In genomic region chr19:35844482-35845214, GRCh38 we compare ENCODE assay signal across 16 cellular contexts. TPM values are rescaled to one million over a fixed set of nuclear protein-coding genes. Genes with fewer than 3 reads are reported as not detected.
DNase-seq lines count a peak whose midpoint lies in the region; ATAC-seq and TF ChIP-seq lines count a peak whose summit lies in the region.
"Had no signal": no experiment of that assay in that cellular context is flagged by ENCODE, and none has a peak within 500 bp of the region (broad histone marks: within the 10 kb centered on the region; RNA-seq: fewer than 3 reads in every experiment).

No MANE protein-coding gene starts in this region.

- H3K79me2 ChIP-seq in smooth muscle cell (ENCODE audit: low read depth), result no peaks in the 10 kb centered on the region

- H3K36me3 ChIP-seq in smooth muscle cell (ENCODE audit: low read depth), result no peaks in the 10 kb centered on the region
- H3K36me3 ChIP-seq: cardiac muscle cell, upper lobe of left lung had no signal

- H3K27ac Mint-ChIP-seq in activated CD4-positive, alpha-beta T cell treated with anti-CD3 and anti-CD28 coated beads, Interleukin-2, amount 10 ng/mL, durations not matched to agents 7 days and 5 days, result no peak overlapping the region
- H3K27ac Mint-ChIP-seq in activated CD4-positive, alpha-beta memory T cell treated with anti-CD3 and anti-CD28 coated beads, Interleukin-2, amount 10 ng/mL, durations not matched to agents 7 days and 5 days, result no peak overlapping the region

- no peak for DNase-seq in activated CD4-positive, alpha-beta T cell treated with anti-CD3 and anti-CD28 coated beads, Interleukin-2, amount 10 ng/mL, durations not matched to agents 7 days and 5 days
- DNase-seq in activated CD4-positive, alpha-beta T cell treated with anti-CD3 and anti-CD28 coated beads for 1 hour, result no peak
- DNase-seq in activated CD4-positive, alpha-beta memory T cell treated with anti-CD3 and anti-CD28 coated beads, Interleukin-2, amount 10 ng/mL, durations not matched to agents 7 days and 5 days, result no peak
- DNase-seq in smooth muscle cell (lab: John Stamatoyannopoulos, UW; ENCODE audit: unreplicated experiment), result no peak
- DNase-seq in HCEC 1CT, result no peak
- no peak for DNase-seq in stimulated activated CD4-positive, alpha-beta T cell treated with anti-CD3 and anti-CD28 coated beads, Interleukin-4, amount 100 ng/mL, for 1 hour
- DNase-seq: DMS79 treated with DMSO at 0.1 percent for 48 hours, NCI-H1092 had no signal

- CTCF ChIA-PET in activated CD4-positive, alpha-beta T cell treated with anti-CD3 and anti-CD28 coated beads, Interleukin-2, amount 10 ng/mL, durations not matched to agents 7 days and 5 days (lab: Charles Lee), result interaction anchor here (1.0 kb wide), 1 partner anchor 102 kb away, joined by 3 read pairs; no protein-coding TSS in a partner anchor
- CTCF ChIA-PET in activated CD4-positive, alpha-beta memory T cell treated with anti-CD3 and anti-CD28 coated beads, Interleukin-2, amount 10 ng/mL, durations not matched to agents 7 days and 5 days (lab: Charles Lee), result no interaction called here

- H3F3A ChIP-seq in smooth muscle cell (ENCODE audit: low read depth), result no peaks in the 10 kb centered on the region

- H3K4me1 ChIP-seq in smooth muscle cell (ENCODE audit: low read depth), result no peaks in the 10 kb centered on the region

- no peaks in the 10 kb centered on the region for H4K20me1 ChIP-seq in smooth muscle cell (ENCODE audit: low read depth)

- H3K9ac ChIP-seq in smooth muscle cell (ENCODE audit: low read depth), result no peak overlapping the region

- WGBS in smooth muscle cell (ENCODE audit: low lambda C conversion rate), result 69% methylated on average over 16 of the region's 16 CpGs

- H2AFZ ChIP-seq in smooth muscle cell (ENCODE audit: low read depth), result no peak overlapping the region
- H2AFZ ChIP-seq: PC-9 had no signal

- H3K9me3 Mint-ChIP-seq in activated CD4-positive, alpha-beta T cell treated with anti-CD3 and anti-CD28 coated beads, Interleukin-2, amount 10 ng/mL, durations not matched to agents 7 days and 5 days, result peaks cover 3% of the 10 kb centered on the region
- no peaks in the 10 kb centered on the region for H3K9me3 Mint-ChIP-seq in activated CD4-positive, alpha-beta memory T cell treated with anti-CD3 and anti-CD28 coated beads, Interleukin-2, amount 10 ng/mL, durations not matched to agents 7 days and 5 days

- peaks cover 74% of the 10 kb centered on the region for H3K27me3 ChIP-seq in smooth muscle cell (ENCODE audit: low read depth)

- ATAC-seq in GM19395 (IDR thresholded peaks at IDR 0.05; ENCODE audit: unreplicated experiment), result no peak

- peaks cover 17% of the 10 kb centered on the region for H3K4me1 Mint-ChIP-seq in activated CD4-positive, alpha-beta T cell treated with anti-CD3 and anti-CD28 coated beads, Interleukin-2, amount 10 ng/mL, durations not matched to agents 7 days and 5 days
- H3K4me1 Mint-ChIP-seq in activated CD4-positive, alpha-beta memory T cell treated with anti-CD3 and anti-CD28 coated beads, Interleukin-2, amount 10 ng/mL, durations not matched to agents 7 days and 5 days, result peaks cover 16% of the 10 kb centered on the region

- H3K9me3 ChIP-seq in iPS-18c (ENCODE audit: control insufficient read depth, insufficient read depth, low read length) (no peaks in the 10 kb centered on the region), smooth muscle cell (replicated peaks; ENCODE audit: low read depth) (no peaks in the 10 kb centered on the region)
- H3K9me3 ChIP-seq: upper lobe of left lung had no signal

- no peak for TF ChIP-seq CTCF in smooth muscle cell (IDR thresholded peaks at IDR 0.05; ENCODE audit: borderline replicate concordance, insufficient read depth, poor library complexity, severe bottlenecking)

- H3K27ac ChIP-seq in smooth muscle cell (ENCODE audit: low read depth), result no peak overlapping the region
- H3K27ac ChIP-seq: cardiac muscle cell, PC-9, upper lobe of left lung had no signal

- H3K4me3 ChIP-seq in iPS-18c (ENCODE audit: insufficient read depth, low read depth, low read length) (peak overlapping the region; percentile 45; the same call in 1 of the 2 replicates), smooth muscle cell (no peak overlapping the region)
- H3K4me3 ChIP-seq: PC-9 had no signal

- H3K4me2 ChIP-seq in smooth muscle cell, result peak overlapping the region; percentile 74
- H3K4me2 ChIP-seq: PC-9 had no signal

- POLR2A ChIA-PET in activated CD4-positive, alpha-beta T cell treated with anti-CD3 and anti-CD28 coated beads, Interleukin-2, amount 10 ng/mL, durations not matched to agents 7 days and 5 days (lab: Charles Lee), result no interaction called here
- POLR2A ChIA-PET in activated CD4-positive, alpha-beta memory T cell treated with anti-CD3 and anti-CD28 coated beads, Interleukin-2, amount 10 ng/mL, durations not matched to agents 7 days and 5 days (lab: Charles Lee), result no interaction called here

- peak overlapping the region; percentile 8 for H3K4me3 Mint-ChIP-seq in activated CD4-positive, alpha-beta T cell treated with anti-CD3 and anti-CD28 coated beads, Interleukin-2, amount 10 ng/mL, durations not matched to agents 7 days and 5 days
- peak overlapping the region; percentile 35 for H3K4me3 Mint-ChIP-seq in activated CD4-positive, alpha-beta memory T cell treated with anti-CD3 and anti-CD28 coated beads, Interleukin-2, amount 10 ng/mL, durations not matched to agents 7 days and 5 days

- no peaks in the 10 kb centered on the region for H3K36me3 Mint-ChIP-seq in activated CD4-positive, alpha-beta T cell treated with anti-CD3 and anti-CD28 coated beads, Interleukin-2, amount 10 ng/mL, durations not matched to agents 7 days and 5 days (ENCODE audit: low read depth)
- peaks cover 4% of the 10 kb centered on the region for H3K36me3 Mint-ChIP-seq in activated CD4-positive, alpha-beta memory T cell treated with anti-CD3 and anti-CD28 coated beads, Interleukin-2, amount 10 ng/mL, durations not matched to agents 7 days and 5 days (ENCODE audit: low read depth)

- H3K27me3 Mint-ChIP-seq in activated CD4-positive, alpha-beta T cell treated with anti-CD3 and anti-CD28 coated beads, Interleukin-2, amount 10 ng/mL, durations not matched to agents 7 days and 5 days, result peaks cover 45% of the 10 kb centered on the region
- peaks cover 50% of the 10 kb centered on the region for H3K27me3 Mint-ChIP-seq in activated CD4-positive, alpha-beta memory T cell treated with anti-CD3 and anti-CD28 coated beads, Interleukin-2, amount 10 ng/mL, durations not matched to agents 7 days and 5 days

RNA-seq across cellular contexts. Expression of gene NPHS1, which starts 7.7 kb away (rescaled TPM):
- total RNA-seq in activated CD4-positive, alpha-beta T cell treated with anti-CD3 and anti-CD28 coated beads, Interleukin-2, amount 10 ng/mL, durations not matched to agents 7 days and 5 days, result not detected
- total RNA-seq in activated CD4-positive, alpha-beta memory T cell treated with anti-CD3 and anti-CD28 coated beads, Interleukin-2, amount 10 ng/mL, durations not matched to agents 7 days and 5 days, result not detected
- total RNA-seq in smooth muscle cell, result 0.31 TPM in 1 of 2 replicates, not detected in the other
- 0.46 TPM in 1 of 2 replicates, not detected in the other for polyA plus RNA-seq in smooth muscle cell
- total RNA-seq: epithelial cell of proximal tubule, HT1080, NCI-H460, PC-9, upper lobe of left lung had no signal

RNA-seq across cellular contexts. Expression of gene KIRREL2, which starts 12.1 kb away (rescaled TPM):
- total RNA-seq in activated CD4-positive, alpha-beta T cell treated with anti-CD3 and anti-CD28 coated beads, Interleukin-2, amount 10 ng/mL, durations not matched to agents 7 days and 5 days, result under 1 TPM; 0.19 to 0.25 TPM
- total RNA-seq in activated CD4-positive, alpha-beta memory T cell treated with anti-CD3 and anti-CD28 coated beads, Interleukin-2, amount 10 ng/mL, durations not matched to agents 7 days and 5 days, result under 1 TPM; 0.55 to 0.58 TPM
- 0.18 and 2.1 TPM in 2 replicates for total RNA-seq in smooth muscle cell
- 0.56 and 0.64 TPM in 2 replicates for polyA plus RNA-seq in smooth muscle cell
- total RNA-seq: epithelial cell of proximal tubule, HT1080, PC-9 had no signal

RNA-seq across cellular contexts. Expression of gene APLP1, which starts 23.7 kb away (rescaled TPM):
- total RNA-seq in activated CD4-positive, alpha-beta T cell treated with anti-CD3 and anti-CD28 coated beads, Interleukin-2, amount 10 ng/mL, durations not matched to agents 7 days and 5 days, result under 1 TPM; 0.42 to 0.79 TPM
- total RNA-seq in activated CD4-positive, alpha-beta memory T cell treated with anti-CD3 and anti-CD28 coated beads, Interleukin-2, amount 10 ng/mL, durations not matched to agents 7 days and 5 days, result 1 to 10 TPM in 1 of 2 experiments, under 1 TPM in 1; 0.76 to 1.1 TPM
- 40.1 and 81.8 TPM in 2 replicates for total RNA-seq in smooth muscle cell
- 98.3 and 114 TPM in 2 replicates for polyA plus RNA-seq in smooth muscle cell

RNA-seq across cellular contexts. Expression of gene PRODH2, which starts 32.0 kb away (rescaled TPM):
- total RNA-seq in activated CD4-positive, alpha-beta T cell treated with anti-CD3 and anti-CD28 coated beads, Interleukin-2, amount 10 ng/mL, durations not matched to agents 7 days and 5 days, result not detected
- total RNA-seq in activated CD4-positive, alpha-beta memory T cell treated with anti-CD3 and anti-CD28 coated beads, Interleukin-2, amount 10 ng/mL, durations not matched to agents 7 days and 5 days, result not detected
- total RNA-seq in smooth muscle cell, result not detected in 2 replicates
- polyA plus RNA-seq in smooth muscle cell, result not detected in 2 replicates
- total RNA-seq: epithelial cell of proximal tubule, HT1080, NCI-H460, PC-9, upper lobe of left lung had no signal
- polyA plus RNA-seq: cardiac muscle cell had no signal

RNA-seq across cellular contexts. Expression of gene NFKBID, which starts 55.7 kb away (rescaled TPM):
- 10 to 100 TPM; 36.9 to 47.5 TPM for total RNA-seq in activated CD4-positive, alpha-beta T cell treated with anti-CD3 and anti-CD28 coated beads, Interleukin-2, amount 10 ng/mL, durations not matched to agents 7 days and 5 days
- 10 to 100 TPM; 36.3 to 40.3 TPM for total RNA-seq in activated CD4-positive, alpha-beta memory T cell treated with anti-CD3 and anti-CD28 coated beads, Interleukin-2, amount 10 ng/mL, durations not matched to agents 7 days and 5 days
- total RNA-seq in smooth muscle cell, result 4.2 and 4.9 TPM in 2 replicates
- polyA plus RNA-seq in smooth muscle cell, result 9.0 and 11.1 TPM in 2 replicates

Comparison
In these comparisons a context has a peak if more than half of its experiments do, and no peak if none do; other contexts are left out.
1. RNA of gene APLP1, which starts 23.7 kb away (total RNA-seq): 40.1 to 81.8 TPM in smooth muscle cell; 0.76 to 1.1 TPM in activated CD4-positive, alpha-beta memory T cell treated with anti-CD3 and anti-CD28 coated beads, Interleukin-2, amount 10 ng/mL, durations not matched to agents 7 days and 5 days and 0.42 to 0.79 TPM in activated CD4-positive, alpha-beta T cell treated with anti-CD3 and anti-CD28 coated beads, Interleukin-2, amount 10 ng/mL, durations not matched to agents 7 days and 5 days; every median in the first group is over 10 times any median in the second.